Comparison of ENCODE assay signal across 22 cellular contexts in genomic region chr6:53896237-53896636, GRCh38.
DNase-seq lines count a peak whose midpoint lies in the region; ATAC-seq and TF ChIP-seq lines count a peak whose summit lies in the region.
"Had no signal": no experiment of that assay in that cellular context is flagged by ENCODE, and none has a peak within 500 bp of the region (broad histone marks: within the 10 kb centered on the region; RNA-seq: fewer than 3 reads in every experiment).

No MANE protein-coding gene starts in this region.

- H2AFZ ChIP-seq in neural progenitor cell (replicated peaks): no peak overlapping the region

- TF ChIP-seq CTCF in epithelial cell of esophagus (IDR thresholded peaks at IDR 0.05; ENCODE audit: insufficient read depth, low read depth, low read length, missing control alignments) (no peak), neural progenitor cell (IDR thresholded peaks at IDR 0.05) (no peak)

- no peak for TF ChIP-seq RAD21 in Ishikawa (IDR thresholded peaks at IDR 0.05; ENCODE audit: low read depth)

- H3K9me3 Mint-ChIP-seq in neural progenitor cell: no peaks in the 10 kb centered on the region
- no peaks in the 10 kb centered on the region for H3K9me3 Mint-ChIP-seq in activated CD8-positive, alpha-beta T cell treated with anti-CD3 and anti-CD28 coated beads, Interleukin-2, amount 10 ng/mL, durations not matched to agents 7 days and 5 days (ENCODE audit: insufficient read depth)

- CTCF ChIA-PET in activated CD8-positive, alpha-beta T cell treated with anti-CD3 and anti-CD28 coated beads, Interleukin-2, amount 10 ng/mL, durations not matched to agents 7 days and 5 days (lab: Charles Lee): no interaction called here

- no peak overlapping the region for H3K4me2 ChIP-seq in neural progenitor cell

- POLR2A ChIA-PET in activated CD8-positive, alpha-beta T cell treated with anti-CD3 and anti-CD28 coated beads, Interleukin-2, amount 10 ng/mL, durations not matched to agents 7 days and 5 days (lab: Charles Lee): no interaction called here

- H3K4me3 Mint-ChIP-seq in neural progenitor cell: no peak overlapping the region
- no peak overlapping the region for H3K4me3 Mint-ChIP-seq in activated CD8-positive, alpha-beta T cell treated with anti-CD3 and anti-CD28 coated beads, Interleukin-2, amount 10 ng/mL, durations not matched to agents 7 days and 5 days
- H3K4me3 Mint-ChIP-seq: T-helper 17 cell had no signal

- TF ChIP-seq EP300 in Ishikawa (IDR thresholded peaks at IDR 0.05; ENCODE audit: borderline replicate concordance): no peak

- no peaks in the 10 kb centered on the region for H4K20me1 ChIP-seq in neural progenitor cell (ENCODE audit: low read depth)

- H3K9me3 ChIP-seq in neural progenitor cell (ENCODE audit: low read depth): no peaks in the 10 kb centered on the region
- H3K9me3 ChIP-seq: psoas muscle had no signal

- H3K36me3 ChIP-seq in neural progenitor cell: no peaks in the 10 kb centered on the region
- H3K36me3 ChIP-seq: WERI-Rb-1 had no signal

- H3K79me2 ChIP-seq in neural progenitor cell (ENCODE audit: low read depth): no peaks in the 10 kb centered on the region

- peak overlapping the region; percentile 73 for H3K27ac Mint-ChIP-seq in neural progenitor cell
- no peak overlapping the region for H3K27ac Mint-ChIP-seq in activated CD8-positive, alpha-beta T cell treated with anti-CD3 and anti-CD28 coated beads, Interleukin-2, amount 10 ng/mL, durations not matched to agents 7 days and 5 days
- H3K27ac Mint-ChIP-seq: T-helper 17 cell had no signal

- H3K36me3 Mint-ChIP-seq in neural progenitor cell: peaks cover 22% of the 10 kb centered on the region
- H3K36me3 Mint-ChIP-seq in activated CD8-positive, alpha-beta T cell treated with anti-CD3 and anti-CD28 coated beads, Interleukin-2, amount 10 ng/mL, durations not matched to agents 7 days and 5 days (ENCODE audit: low read depth): no peaks in the 10 kb centered on the region

- H3K27me3 Mint-ChIP-seq in neural progenitor cell (ENCODE audit: insufficient read depth, low read depth): no peaks in the 10 kb centered on the region
- H3K27me3 Mint-ChIP-seq in activated CD8-positive, alpha-beta T cell treated with anti-CD3 and anti-CD28 coated beads, Interleukin-2, amount 10 ng/mL, durations not matched to agents 7 days and 5 days (ENCODE audit: low read depth): no peaks in the 10 kb centered on the region
- H3K27me3 Mint-ChIP-seq: T-helper 17 cell had no signal

- H3K4me1 ChIP-seq in neural progenitor cell: no peaks in the 10 kb centered on the region
- H3K4me1 ChIP-seq: psoas muscle had no signal

- no peak for ATAC-seq in activated CD8-positive, alpha-beta T cell treated with anti-CD3 and anti-CD28 coated beads, Interleukin-2, amount 10 ng/mL, durations not matched to agents 7 days and 5 days
- ATAC-seq in HG02870 (IDR thresholded peaks at IDR 0.05; ENCODE audit: unreplicated experiment): no peak
- no peak for ATAC-seq in GM18517 (IDR thresholded peaks at IDR 0.05; ENCODE audit: unreplicated experiment)
- ATAC-seq: psoas muscle, T-helper 17 cell had no signal

- no peak overlapping the region for H3K9ac ChIP-seq in neural progenitor cell

- peaks cover 27% of the 10 kb centered on the region for H3K4me1 Mint-ChIP-seq in neural progenitor cell
- H3K4me1 Mint-ChIP-seq in activated CD8-positive, alpha-beta T cell treated with anti-CD3 and anti-CD28 coated beads, Interleukin-2, amount 10 ng/mL, durations not matched to agents 7 days and 5 days (ENCODE audit: low read depth): peaks cover 6% of the 10 kb centered on the region

- H3K4me3 ChIP-seq in epithelial cell of esophagus (ENCODE audit: low read length) (no peak overlapping the region), neural progenitor cell (no peak overlapping the region)
- H3K4me3 ChIP-seq: psoas muscle had no signal

- DNase-seq in COLO829 (ENCODE audit: low spot score) (peak; percentile 11), epithelial cell of esophagus (ENCODE audit: low read depth) (peak; percentile 7), neural progenitor cell (ENCODE audit: low spot score) (no peak), SW480 (ENCODE audit: low spot score) (no peak)
- DNase-seq in activated CD8-positive, alpha-beta T cell treated with anti-CD3 and anti-CD28 coated beads, Interleukin-2, amount 10 ng/mL, durations not matched to agents 7 days and 5 days: no peak
- DNase-seq: activated CD4-positive, alpha-beta T cell treated with anti-CD3 and anti-CD28 coated beads, Interleukin-2, amount 50 U/mL, for 4 hours; activated gamma-delta T cell treated with Interleukin-2 at 50 U/mL for 16 hours; activated T-cell treated with anti-CD3 and anti-CD28 coated beads for 4 hours; amygdala; DND-41; effector memory CD4-positive, alpha-beta T cell; mesendoderm; NCI-H526 treated with DMSO at 0.1 percent for 48 hours; psoas muscle; SIG-M5; stimulated activated CD8-positive, alpha-beta memory T cell treated with anti-CD3 and anti-CD28 coated beads, Interleukin-4, amount 100 ng/mL, for 48 hours; substantia nigra; T-helper 17 cell; WERI-Rb-1 had no signal

- H3K27me3 ChIP-seq in neural progenitor cell: no peaks in the 10 kb centered on the region

- H3K27ac ChIP-seq in neural progenitor cell: no peak overlapping the region
- H3K27ac ChIP-seq: psoas muscle, WERI-Rb-1 had no signal

- H3F3A ChIP-seq in neural progenitor cell (ENCODE audit: low read depth): no peaks in the 10 kb centered on the region

TF ChIP-seq in Ishikawa, 13 proteins besides CTCF, POLR2A, EP300 and RAD21:
- TF ChIP-seq USF1 (IDR thresholded peaks at IDR 0.05) (no peak), CEBPB (IDR thresholded peaks at IDR 0.05) (peak; percentile 66), TEAD4 (IDR thresholded peaks at IDR 0.05) (peak; percentile 90)
- TF ChIP-seq, protein P1, sequence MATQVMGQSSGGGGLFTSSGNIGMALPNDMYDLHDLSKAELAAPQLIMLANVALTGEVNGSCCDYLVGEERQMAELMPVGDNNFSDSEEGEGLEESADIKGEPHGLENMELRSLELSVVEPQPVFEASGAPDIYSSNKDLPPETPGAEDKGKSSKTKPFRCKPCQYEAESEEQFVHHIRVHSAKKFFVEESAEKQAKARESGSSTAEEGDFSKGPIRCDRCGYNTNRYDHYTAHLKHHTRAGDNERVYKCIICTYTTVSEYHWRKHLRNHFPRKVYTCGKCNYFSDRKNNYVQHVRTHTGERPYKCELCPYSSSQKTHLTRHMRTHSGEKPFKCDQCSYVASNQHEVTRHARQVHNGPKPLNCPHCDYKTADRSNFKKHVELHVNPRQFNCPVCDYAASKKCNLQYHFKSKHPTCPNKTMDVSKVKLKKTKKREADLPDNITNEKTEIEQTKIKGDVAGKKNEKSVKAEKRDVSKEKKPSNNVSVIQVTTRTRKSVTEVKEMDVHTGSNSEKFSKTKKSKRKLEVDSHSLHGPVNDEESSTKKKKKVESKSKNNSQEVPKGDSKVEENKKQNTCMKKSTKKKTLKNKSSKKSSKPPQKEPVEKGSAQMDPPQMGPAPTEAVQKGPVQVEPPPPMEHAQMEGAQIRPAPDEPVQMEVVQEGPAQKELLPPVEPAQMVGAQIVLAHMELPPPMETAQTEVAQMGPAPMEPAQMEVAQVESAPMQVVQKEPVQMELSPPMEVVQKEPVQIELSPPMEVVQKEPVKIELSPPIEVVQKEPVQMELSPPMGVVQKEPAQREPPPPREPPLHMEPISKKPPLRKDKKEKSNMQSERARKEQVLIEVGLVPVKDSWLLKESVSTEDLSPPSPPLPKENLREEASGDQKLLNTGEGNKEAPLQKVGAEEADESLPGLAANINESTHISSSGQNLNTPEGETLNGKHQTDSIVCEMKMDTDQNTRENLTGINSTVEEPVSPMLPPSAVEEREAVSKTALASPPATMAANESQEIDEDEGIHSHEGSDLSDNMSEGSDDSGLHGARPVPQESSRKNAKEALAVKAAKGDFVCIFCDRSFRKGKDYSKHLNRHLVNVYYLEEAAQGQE (IDR thresholded peaks at IDR 0.05; ENCODE audit: low read depth): no peak

Comparison
In these comparisons a context has a peak if more than half of its experiments do, and no peak if none do; other contexts are left out.
1. DNase-seq: peak in COLO829 (single experiment) and epithelial cell of esophagus (single experiment); none in neural progenitor cell (single experiment), activated CD8-positive, alpha-beta T cell treated with anti-CD3 and anti-CD28 coated beads, Interleukin-2, amount 10 ng/mL, durations not matched to agents 7 days and 5 days (single experiment) and SW480 (single experiment).